In the genomic region with DNA sequence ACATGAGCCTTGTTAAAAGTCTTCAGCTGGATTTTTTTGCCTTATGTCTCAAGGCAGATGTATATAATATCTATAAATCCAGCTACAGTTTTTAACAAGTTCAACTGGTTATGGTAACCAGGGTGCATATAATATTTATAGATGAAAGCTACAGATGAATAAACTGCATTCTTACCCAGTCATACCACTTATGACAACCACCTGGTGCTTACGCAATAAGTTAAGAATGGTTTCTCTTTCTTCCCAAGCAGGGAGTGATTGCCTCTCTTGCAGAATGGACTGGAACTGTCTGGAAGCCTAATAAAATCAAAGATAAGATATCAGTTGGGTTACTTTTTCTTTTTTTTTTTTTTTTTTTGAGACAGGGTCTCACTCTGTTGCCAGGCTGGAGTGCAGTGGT, we compare ENCODE assay signal across 26 cellular contexts. TPM values are rescaled to one million over a fixed set of nuclear protein-coding genes. Genes with fewer than 3 reads are reported as not detected.
DNase-seq lines count a peak whose midpoint lies in the region; ATAC-seq, FAIRE-seq and TF ChIP-seq lines count a peak whose summit lies in the region.
"Had no signal": no experiment of that assay in that cellular context is flagged by ENCODE, and none has a peak within 500 bp of the region (broad histone marks: within the 10 kb centered on the region; RNA-seq: fewer than 3 reads in every experiment).

No MANE protein-coding gene starts in this region.

- H3K9me3 Mint-ChIP-seq in activated T-cell treated with anti-CD3 and anti-CD28 coated beads, Interleukin-2, amount 50 U/mL, for 24 hours: no peaks in the 10 kb centered on the region

- H3K36me3 Mint-ChIP-seq in activated T-cell treated with anti-CD3 and anti-CD28 coated beads, Interleukin-2, amount 50 U/mL, for 24 hours (ENCODE audit: low read depth): peaks cover 71% of the 10 kb centered on the region

- no peaks in the 10 kb centered on the region for H3K4me1 ChIP-seq in keratinocyte (ENCODE audit: control insufficient read depth, extremely low read depth, insufficient read depth, low read length)
- H3K4me1 ChIP-seq: BLaER1, colonic mucosa, lower lobe of right lung had no signal

- TF ChIP-seq CTCF in cardiac fibroblast (IDR thresholded peaks at IDR 0.05; ENCODE audit: low read depth, low read length) (no peak), keratinocyte (optimal IDR thresholded peaks at IDR 0.05 in 1 of 3, IDR thresholded peaks at IDR 0.05 in 1 of 3, conservative IDR thresholded peaks at IDR 0.05 in 1 of 3; ENCODE audit: extremely low read depth in 1 of 3, insufficient read depth in 2 of 3, low read length in 3 of 3) (no peak)

- H3K27ac Mint-ChIP-seq in activated T-cell treated with anti-CD3 and anti-CD28 coated beads, Interleukin-2, amount 50 U/mL, for 24 hours: no peak overlapping the region
- H3K27ac Mint-ChIP-seq: activated CD4-positive, alpha-beta T cell treated with anti-CD3 and anti-CD28 coated beads for 36 hours had no signal

- no peaks in the 10 kb centered on the region for H3K27me3 Mint-ChIP-seq in activated T-cell treated with anti-CD3 and anti-CD28 coated beads, Interleukin-2, amount 50 U/mL, for 24 hours
- H3K27me3 Mint-ChIP-seq: activated CD4-positive, alpha-beta T cell treated with anti-CD3 and anti-CD28 coated beads for 36 hours had no signal

- H4K20me1 ChIP-seq in keratinocyte (ENCODE audit: control insufficient read depth, extremely low read depth, insufficient read depth, low read length): no peaks in the 10 kb centered on the region
- H4K20me1 ChIP-seq: BLaER1 had no signal

- no peak overlapping the region for H3K9ac ChIP-seq in keratinocyte (ENCODE audit: control insufficient read depth, extremely low read depth, insufficient read depth, low read length)
- H3K9ac ChIP-seq: BLaER1 had no signal

- no peak for FAIRE-seq in keratinocyte (lab: Jason Lieb, UNC)
- FAIRE-seq: astrocyte, endometrium had no signal

- H3K4me3 ChIP-seq in cardiac fibroblast (replicated peaks in 1 of 2; ENCODE audit: low read depth in 2 of 2, low read length in 2 of 2): no peak overlapping the region
- no peak overlapping the region for H3K4me3 ChIP-seq in keratinocyte (ENCODE audit: control insufficient read depth in 2 of 3, extremely low read depth in 1 of 3, insufficient read depth in 2 of 3, low read depth in 1 of 3, low read length in 3 of 3)
- H3K4me3 ChIP-seq: BLaER1, colonic mucosa, lower lobe of right lung, MG63, SK-N-MC had no signal

- H3K4me1 Mint-ChIP-seq in activated T-cell treated with anti-CD3 and anti-CD28 coated beads, Interleukin-2, amount 50 U/mL, for 24 hours (ENCODE audit: low read depth): no peaks in the 10 kb centered on the region
- H3K4me1 Mint-ChIP-seq: activated CD4-positive, alpha-beta T cell treated with anti-CD3 and anti-CD28 coated beads for 36 hours had no signal

- H2AFZ ChIP-seq in keratinocyte (ENCODE audit: control insufficient read depth, low read length): no peak overlapping the region

- no peaks in the 10 kb centered on the region for H3K9me1 ChIP-seq in keratinocyte (ENCODE audit: control insufficient read depth, extremely low read depth, insufficient read depth, low read length)

- H3K79me2 ChIP-seq in keratinocyte (ENCODE audit: control insufficient read depth, insufficient read depth, low read length): no peaks in the 10 kb centered on the region

- H3K9me3 ChIP-seq in keratinocyte (ENCODE audit: control insufficient read depth, low read depth, low read length): no peaks in the 10 kb centered on the region
- H3K9me3 ChIP-seq: colonic mucosa, lower lobe of right lung, MG63 had no signal

- H3K27me3 ChIP-seq in keratinocyte (ENCODE audit: control insufficient read depth, extremely low read depth, insufficient read depth, low read length): no peaks in the 10 kb centered on the region
- H3K27me3 ChIP-seq: BLaER1, colonic mucosa, MG63 had no signal

- H3K4me2 ChIP-seq in keratinocyte (ENCODE audit: control insufficient read depth, extremely low read depth, insufficient read depth, low read depth, low read length): no peak overlapping the region
- H3K4me2 ChIP-seq: BLaER1 had no signal

- no peak overlapping the region for H3K4me3 Mint-ChIP-seq in activated T-cell treated with anti-CD3 and anti-CD28 coated beads, Interleukin-2, amount 50 U/mL, for 24 hours
- H3K4me3 Mint-ChIP-seq: activated CD4-positive, alpha-beta T cell treated with anti-CD3 and anti-CD28 coated beads for 36 hours had no signal

- peak; percentile 18 for DNase-seq in AG20443 (ENCODE audit: low spot score)
- peak; percentile 15 for DNase-seq in LHCN-M2 (ENCODE audit: low read depth)
- DNase-seq in cardiac fibroblast (ENCODE audit: low read depth in 2 of 2): peak; percentile 25 to 57
- no peak for DNase-seq in keratinocyte (ENCODE audit: low read depth, low spot score)
- no peak for DNase-seq in Kasumi-1 (lab: John Stamatoyannopoulos, UW)
- no peak for DNase-seq in activated T-cell treated with anti-CD3 and anti-CD28 coated beads, Interleukin-2, amount 50 U/mL, for 24 hours
- DNase-seq: activated CD4-positive, alpha-beta T cell treated with anti-CD3 and anti-CD28 coated beads for 36 hours; activated CD8-positive, alpha-beta memory T cell treated with anti-CD3 and anti-CD28 coated beads, Interleukin-2, amount 50 U/mL, for 4 hours; activated naive CD4-positive, alpha-beta T cell treated with Interleukin-2 at 50 U/mL for 16 hours; colonic mucosa; glutamatergic neuron; lower lobe of right lung; MG63; NCI-H1930; NCI-H524; posterior cingulate gyrus; stimulated activated CD4-positive, alpha-beta T cell treated with anti-CD3 and anti-CD28 coated beads, Interleukin-4, amount 100 ng/mL, for 4 hours; stimulated activated CD8-positive, alpha-beta memory T cell treated with anti-CD3 and anti-CD28 coated beads, Interleukin-4, amount 100 ng/mL, for 48 hours; T-helper 9 cell had no signal

- peaks cover 7 to 17% of the 10 kb centered on the region in 2 experiments for H3K36me3 ChIP-seq in keratinocyte (ENCODE audit: control insufficient read depth in 2 of 2, extremely low read depth in 1 of 2, insufficient read depth in 2 of 2, low read length in 2 of 2)

- dilution Hi-C loops in keratinocyte (cut with MboI; ENCODE audit: extremely low pct_ligation_motif_present, low sequenced_read_pairs): no loop called here

- ATAC-seq in GM19463 (IDR thresholded peaks at IDR 0.05; ENCODE audit: unreplicated experiment) (no peak), HG03439 (IDR thresholded peaks at IDR 0.05; ENCODE audit: unreplicated experiment) (no peak)
- ATAC-seq: activated CD4-positive, alpha-beta T cell treated with anti-CD3 and anti-CD28 coated beads for 36 hours; HCT116 had no signal

- peak overlapping the region; percentile 25 for H3K27ac ChIP-seq in keratinocyte (ENCODE audit: control insufficient read depth, insufficient read depth, low read length)
- H3K27ac ChIP-seq: BLaER1, colonic mucosa, lower lobe of right lung, SK-N-MC had no signal

RNA-seq across cellular contexts. Expression of a gene that starts 19.6 kb away (rescaled TPM):
- total RNA-seq in LHCN-M2 (2014; rRNA removed): 15.1 and 16.4 TPM in 2 replicates
- polyA plus RNA-seq in LHCN-M2 (2012): 9.6 TPM
- polyA plus RNA-seq in keratinocyte: 18.4 to 19.0 TPM (median 18.6 TPM) in 3 replicates
- polyA plus RNA-seq in keratinocyte (2011; ENCODE audit: low read depth): 8.7 TPM
- polyA plus RNA-seq in keratinocyte (2011; cell fraction: cytosol; rRNA removed): 10.7 and 16.3 TPM in 2 replicates
- 27.1 and 30.3 TPM in 2 replicates for polyA plus RNA-seq in keratinocyte (2011; cell fraction: nucleus; rRNA removed)
- 8.5 and 14.1 TPM in 2 replicates for polyA plus RNA-seq in keratinocyte (2012; ENCODE audit: low replicate concordance)
- 7.7 to 37.7 TPM (median 29.8 TPM) in 3 replicates for polyA minus RNA-seq in keratinocyte
- 17.1 TPM for polyA minus RNA-seq in keratinocyte (2011; cell fraction: cytosol; rRNA and poly(A)+ RNA removed)
- polyA minus RNA-seq in keratinocyte (2011; cell fraction: nucleus; rRNA and poly(A)+ RNA removed): 15.9 and 44.3 TPM in 2 replicates

RNA-seq across cellular contexts. Expression of a gene that starts 19.6 kb away (rescaled TPM):
- total RNA-seq in LHCN-M2 (2014; rRNA removed): 17.8 and 22.0 TPM in 2 replicates
- 33.7 TPM for polyA plus RNA-seq in LHCN-M2 (2012)
- 12.3 to 22.5 TPM (median 15.0 TPM) in 3 replicates for polyA plus RNA-seq in keratinocyte
- polyA plus RNA-seq in keratinocyte (2011; ENCODE audit: low read depth): 9.2 TPM
- polyA plus RNA-seq in keratinocyte (2011; cell fraction: cytosol; rRNA removed): 17.9 and 21.9 TPM in 2 replicates
- polyA plus RNA-seq in keratinocyte (2011; cell fraction: nucleus; rRNA removed): 4.4 and 6.6 TPM in 2 replicates
- polyA plus RNA-seq in keratinocyte (2012; ENCODE audit: low replicate concordance): 20.0 and 22.4 TPM in 2 replicates
- 1.3 to 5.3 TPM (median 4.6 TPM) in 3 replicates for polyA minus RNA-seq in keratinocyte
- 5.2 TPM for polyA minus RNA-seq in keratinocyte (2011; cell fraction: cytosol; rRNA and poly(A)+ RNA removed)
- 1.5 and 3.3 TPM in 2 replicates for polyA minus RNA-seq in keratinocyte (2011; cell fraction: nucleus; rRNA and poly(A)+ RNA removed)

RNA-seq across cellular contexts. Expression of a gene that starts 33.5 kb away (rescaled TPM):
- 0.06 and 0.57 TPM in 2 replicates for total RNA-seq in LHCN-M2 (2014; rRNA removed)
- 0.12 TPM for polyA plus RNA-seq in LHCN-M2 (2012)
- polyA plus RNA-seq in keratinocyte: 0.06 to 0.21 TPM (median 0.09 TPM) in 3 replicates
- polyA plus RNA-seq in keratinocyte (2011; ENCODE audit: low read depth): not detected
- 0.01 and 0.04 TPM in 2 replicates for polyA plus RNA-seq in keratinocyte (2011; cell fraction: cytosol; rRNA removed)
- 0.22 and 0.45 TPM in 2 replicates for polyA plus RNA-seq in keratinocyte (2011; cell fraction: nucleus; rRNA removed)
- polyA plus RNA-seq in keratinocyte (2012; ENCODE audit: low replicate concordance): 0.36 and 0.55 TPM in 2 replicates
- not detected in 3 replicates for polyA minus RNA-seq in keratinocyte
- polyA minus RNA-seq in keratinocyte (2011; cell fraction: cytosol; rRNA and poly(A)+ RNA removed): not detected
- 0.23 TPM in 1 of 2 replicates, not detected in the other for polyA minus RNA-seq in keratinocyte (2011; cell fraction: nucleus; rRNA and poly(A)+ RNA removed)

Comparison
In these comparisons a context has a peak if more than half of its experiments do, and no peak if none do; other contexts are left out.
1. DNase-seq: peak in AG20443 (single experiment), LHCN-M2 (single experiment) and cardiac fibroblast (2 of 2); none in keratinocyte (single experiment), Kasumi-1 (0 of 2) and activated T-cell treated with anti-CD3 and anti-CD28 coated beads, Interleukin-2, amount 50 U/mL, for 24 hours (single experiment).